Comparison of ENCODE assay signal across 23 cellular contexts in genomic region chr14:51666070-51666469, GRCh38.
"Had no signal": no experiment of that assay in that cellular context is flagged by ENCODE, and none has a peak within 500 bp of the region (broad histone marks: within the 10 kb centered on the region; RNA-seq: fewer than 3 reads in every experiment).

No MANE protein-coding gene starts in this region.

- H3K4me1 ChIP-seq: foreskin keratinocyte, transverse colon had no signal

- H3K9me3 Mint-ChIP-seq: immature natural killer cell had no signal

- H3K36me3 Mint-ChIP-seq: immature natural killer cell had no signal

- H3K27me3 Mint-ChIP-seq: dendritic cell treated with granulocyte-macrophage colony-stimulating factor and Interleukin-4, amounts not matched to agents 40 ng/mL and 50 ng/mL, for 4 days had no signal

- H3K4me3 Mint-ChIP-seq: dendritic cell treated with granulocyte-macrophage colony-stimulating factor and Interleukin-4, amounts not matched to agents 40 ng/mL and 50 ng/mL, for 4 days; effector memory CD8-positive, alpha-beta T cell; immature natural killer cell; naive B cell; nephron had no signal

- H3K27ac Mint-ChIP-seq: dendritic cell treated with granulocyte-macrophage colony-stimulating factor and Interleukin-4, amounts not matched to agents 40 ng/mL and 50 ng/mL, for 4 days; effector memory CD8-positive, alpha-beta T cell; immature natural killer cell; naive B cell had no signal

- H3K4me3 ChIP-seq: esophagus squamous epithelium, lung, sigmoid colon, skin epidermis, stomach, transverse colon had no signal

- H3K4me1 Mint-ChIP-seq: immature natural killer cell, naive B cell, nephron had no signal

- H3K27me3 ChIP-seq: esophagus squamous epithelium, foreskin keratinocyte, sigmoid colon, stomach, transverse colon had no signal

- H3K36me3 ChIP-seq: sigmoid colon, stomach, thoracic aorta, transverse colon had no signal

- ATAC-seq: effector memory CD8-positive, alpha-beta T cell; foreskin keratinocyte; left cardiac atrium; left ventricle myocardium superior had no signal

- DNase-seq: effector memory CD8-positive, alpha-beta T cell; esophagus squamous epithelium; foreskin keratinocyte; immature natural killer cell; left cardiac atrium; left ventricle myocardium superior; mesenchymal stem cell; naive B cell; occipital lobe; posterior cingulate gyrus; sigmoid colon; stimulated activated CD4-positive, alpha-beta T cell treated with anti-CD3 and anti-CD28 coated beads, Interleukin-12 subunit alpha, Interleukin-12 subunit beta, amount 100 ng/mL, for 4 hours; stimulated activated naive CD4-positive, alpha-beta T cell; stomach; substantia nigra; transverse colon had no signal

- H3K27ac ChIP-seq: esophagus squamous epithelium, foreskin keratinocyte, sigmoid colon, skin epidermis, stomach, transverse colon had no signal

- FAIRE-seq: colon, keratinocyte had no signal

- H3K9me3 ChIP-seq: esophagus squamous epithelium, sigmoid colon, stomach, thoracic aorta, transverse colon had no signal
